ENCODE assay signal across 12 cellular contexts in genomic region chr11:121237686-121238658, GRCh38. TPM values are rescaled to one million over a fixed set of nuclear protein-coding genes. Genes with fewer than 3 reads are reported as not detected.
DNase-seq lines count a peak whose midpoint lies in the region; FAIRE-seq and TF ChIP-seq lines count a peak whose summit lies in the region.
"Had no signal": no experiment of that assay in that cellular context is flagged by ENCODE, and none has a peak within 500 bp of the region (broad histone marks: within the 10 kb centered on the region; RNA-seq: fewer than 3 reads in every experiment).

No MANE protein-coding gene starts in this region.

- H4K20me1 ChIP-seq in MM.1S (ENCODE audit: insufficient read depth, low read length): no peaks in the 10 kb centered on the region

- no peaks in the 10 kb centered on the region for H3K9me2 ChIP-seq in MM.1S (replicated peaks; ENCODE audit: insufficient read depth, low read length)

- H3K4me1 ChIP-seq in MM.1S (ENCODE audit: low read length) (peaks cover 13% of the 10 kb centered on the region), ectodermal cell (ENCODE audit: control insufficient read depth, insufficient read depth, low read length) (peaks cover 65% of the 10 kb centered on the region)
- H3K4me1 ChIP-seq: upper lobe of right lung had no signal

- peaks cover 28% of the 10 kb centered on the region for H3K4me1 Mint-ChIP-seq in activated T-cell treated with anti-CD3 and anti-CD28 coated beads, Interleukin-2, amount 50 U/mL, for 24 hours (ENCODE audit: low read depth)
- H3K4me1 Mint-ChIP-seq: CD14-positive monocyte had no signal

- no peak for TF ChIP-seq CTCF in MM.1S (IDR thresholded peaks at IDR 0.05; ENCODE audit: low read length)

- no peaks in the 10 kb centered on the region for H3K36me3 Mint-ChIP-seq in activated T-cell treated with anti-CD3 and anti-CD28 coated beads, Interleukin-2, amount 50 U/mL, for 24 hours (ENCODE audit: low read depth)
- H3K36me3 Mint-ChIP-seq: CD14-positive monocyte had no signal

- H3F3A ChIP-seq in MM.1S (ENCODE audit: insufficient read depth, low read length): peaks cover 6% of the 10 kb centered on the region

- WGBS in ectodermal cell, 2 experiments: 84 to 90% methylated on average over 12 of the region's 12 CpGs

- peaks cover 36% of the 10 kb centered on the region for H3K27me3 Mint-ChIP-seq in activated T-cell treated with anti-CD3 and anti-CD28 coated beads, Interleukin-2, amount 50 U/mL, for 24 hours

- no peaks in the 10 kb centered on the region for H3K36me3 ChIP-seq in MM.1S (replicated peaks; ENCODE audit: insufficient read depth, low read length)
- no peaks in the 10 kb centered on the region for H3K36me3 ChIP-seq in ectodermal cell (ENCODE audit: control insufficient read depth, insufficient read depth, low read length)
- H3K36me3 ChIP-seq: lower lobe of right lung, upper lobe of right lung had no signal

- no peak for FAIRE-seq in RCC 7860 (lab: Jason Lieb, UNC)

- H3K4me2 ChIP-seq in MM.1S (ENCODE audit: low read depth, low read length): peak overlapping the region; percentile 91

- no peaks in the 10 kb centered on the region for H3K9me3 Mint-ChIP-seq in activated T-cell treated with anti-CD3 and anti-CD28 coated beads, Interleukin-2, amount 50 U/mL, for 24 hours
- H3K9me3 Mint-ChIP-seq: activated T-cell treated with anti-CD3 and anti-CD28 coated beads, Interleukin-2, amount 50 U/mL, for 4 hours had no signal

- H3K27me3 ChIP-seq in MM.1S (replicated peaks; ENCODE audit: insufficient read depth, low read length) (peaks cover 61% of the 10 kb centered on the region), ectodermal cell (ENCODE audit: control insufficient read depth, insufficient read depth, low read length, poor library complexity, severe bottlenecking) (no peaks in the 10 kb centered on the region)
- H3K27me3 ChIP-seq: upper lobe of right lung had no signal

- DNase-seq in activated T-cell treated with anti-CD3 and anti-CD28 coated beads, Interleukin-2, amount 50 U/mL, for 24 hours: no peak
- DNase-seq in activated T-cell treated with anti-CD3 and anti-CD28 coated beads for 4 hours (no peak), MM.1S (no peak), RCC 7860 (ENCODE audit: low spot score) (no peak), SK-N-DZ (ENCODE audit: low spot score) (no peak), NK-92 (lab: John Stamatoyannopoulos, UW; ENCODE audit: unreplicated experiment) (no peak)
- peak in 2 of 3 donors; percentile 9 to 27 for DNase-seq in stimulated activated CD4-positive, alpha-beta T cell treated with anti-CD3 and anti-CD28 coated beads, TNF-alpha, amount 100 ng/mL, for 48 hours (ENCODE audit: low read depth in 3 of 3)
- DNase-seq: activated T-cell treated with anti-CD3 and anti-CD28 coated beads, Interleukin-2, amount 50 U/mL, for 4 hours; lower lobe of right lung; upper lobe of right lung had no signal

- H3K79me2 ChIP-seq in MM.1S (ENCODE audit: low read length): no peaks in the 10 kb centered on the region

- no peak overlapping the region for H2AFZ ChIP-seq in MM.1S (ENCODE audit: low read length)

- no peaks in the 10 kb centered on the region for H3K9me3 ChIP-seq in MM.1S (replicated peaks; ENCODE audit: insufficient read depth, low read length)
- H3K9me3 ChIP-seq in ectodermal cell (ENCODE audit: control insufficient read depth, low read length): no peaks in the 10 kb centered on the region
- H3K9me3 ChIP-seq: lower lobe of right lung, upper lobe of right lung had no signal

- H3K27ac ChIP-seq in MM.1S (ENCODE audit: low read length) (no peak overlapping the region), ectodermal cell (ENCODE audit: insufficient read depth, low read depth, low read length, poor library complexity, severe bottlenecking) (peak overlapping the region; percentile 8)
- H3K27ac ChIP-seq: lower lobe of right lung, upper lobe of right lung had no signal

- H3K4me3 Mint-ChIP-seq in activated T-cell treated with anti-CD3 and anti-CD28 coated beads, Interleukin-2, amount 50 U/mL, for 24 hours: no peak overlapping the region
- H3K4me3 Mint-ChIP-seq: activated T-cell treated with anti-CD3 and anti-CD28 coated beads, Interleukin-2, amount 50 U/mL, for 4 hours; CD14-positive monocyte had no signal

- peak overlapping the region; percentile 60 for H3K27ac Mint-ChIP-seq in activated T-cell treated with anti-CD3 and anti-CD28 coated beads, Interleukin-2, amount 50 U/mL, for 24 hours
- H3K27ac Mint-ChIP-seq: CD14-positive monocyte had no signal

- H3K4me3 ChIP-seq in MM.1S (ENCODE audit: low read length): peak overlapping the region; percentile 63
- H3K4me3 ChIP-seq in ectodermal cell (ENCODE audit: insufficient read depth, low read depth, low read length): no peak overlapping the region
- H3K4me3 ChIP-seq: lower lobe of right lung, upper lobe of right lung had no signal

- no peak overlapping the region for H3K9ac ChIP-seq in MM.1S (ENCODE audit: low read length)

RNA-seq across cellular contexts. Expression of gene SC5D, which starts 54.6 kb away (rescaled TPM):
- polyA plus RNA-seq in ectodermal cell (2013, experiment 1 of 4): 89.1 TPM
- polyA plus RNA-seq in ectodermal cell (2013, experiment 2 of 4): 73.7 TPM
- polyA plus RNA-seq in ectodermal cell (2013, experiment 3 of 4): 59.6 TPM
- 62.9 TPM for polyA plus RNA-seq in ectodermal cell (2013, experiment 4 of 4)
- polyA plus RNA-seq in SK-N-DZ (2014; cell fraction: cytosol; rRNA removed): 17.2 and 21.5 TPM in 2 replicates
- polyA plus RNA-seq in SK-N-DZ (2014; cell fraction: nucleus; rRNA removed): 10.2 and 14.9 TPM in 2 replicates

Comparison
In these comparisons a context has a peak if more than half of its experiments do, and no peak if none do; other contexts are left out.
1. DNase-seq: peak in stimulated activated CD4-positive, alpha-beta T cell treated with anti-CD3 and anti-CD28 coated beads, TNF-alpha, amount 100 ng/mL, for 48 hours (2 of 3); none in activated T-cell treated with anti-CD3 and anti-CD28 coated beads, Interleukin-2, amount 50 U/mL, for 24 hours (single experiment), activated T-cell treated with anti-CD3 and anti-CD28 coated beads for 4 hours (single experiment), MM.1S (single experiment), RCC 7860 (single experiment), SK-N-DZ (single experiment) and NK-92 (single experiment).